8 cellular contexts compared by ENCODE assay signal in genomic region chr11:18768472-18768901, GRCh38. TPM values are rescaled to one million over a fixed set of nuclear protein-coding genes. Genes with fewer than 3 reads are reported as not detected.
DNase-seq lines count a peak whose midpoint lies in the region; ATAC-seq, FAIRE-seq and TF ChIP-seq lines count a peak whose summit lies in the region.

No MANE protein-coding gene starts in this region.

- H3K27ac ChIP-seq in prostate gland, result no peak overlapping the region
- no peak overlapping the region for H3K27ac ChIP-seq in CD8-positive, alpha-beta memory T cell (ENCODE audit: low read depth, low read length)
- no peak overlapping the region for H3K27ac ChIP-seq in mesenchymal stem cell (ENCODE audit: low read length, poor library complexity, severe bottlenecking)

- no peak overlapping the region for H3K4ac ChIP-seq in mesenchymal stem cell (ENCODE audit: low read depth in 1 of 2, low read length in 2 of 2)

- no peaks in the 10 kb centered on the region for H3K36me3 ChIP-seq in prostate gland
- no peaks in the 10 kb centered on the region for H3K36me3 ChIP-seq in CD8-positive, alpha-beta memory T cell (ENCODE audit: insufficient read depth, low read length)
- no peaks in the 10 kb centered on the region for H3K36me3 ChIP-seq in mesenchymal stem cell (ENCODE audit: control insufficient read depth in 1 of 2, insufficient read depth in 2 of 2, low read depth in 1 of 2, low read length in 2 of 2)

- no peak overlapping the region for H3K9ac ChIP-seq in mesenchymal stem cell (ENCODE audit: low read length)

- no peaks in the 10 kb centered on the region for H3K79me1 ChIP-seq in mesenchymal stem cell (replicated peaks; ENCODE audit: low read length, poor library complexity, severe bottlenecking)

- H3K14ac ChIP-seq in mesenchymal stem cell (ENCODE audit: low read length in 2 of 2), result no peak overlapping the region

- H4K8ac ChIP-seq in mesenchymal stem cell (ENCODE audit: low read length), result no peak overlapping the region

- no peak for FAIRE-seq in H54 (lab: Jason Lieb, UNC)

- no peak overlapping the region for H3K18ac ChIP-seq in mesenchymal stem cell (ENCODE audit: low read depth in 1 of 2, low read length in 2 of 2)

- no peak overlapping the region for H2BK120ac ChIP-seq in mesenchymal stem cell (ENCODE audit: low read depth, low read length)

- no peak overlapping the region for H2BK15ac ChIP-seq in mesenchymal stem cell (ENCODE audit: low read depth, poor library complexity, severe bottlenecking)

- DNase-seq in epithelial cell of esophagus (ENCODE audit: low read depth) (peak; percentile 55), prostate gland (ENCODE audit: low spot score) (no peak), H54 (ENCODE audit: insufficient read length, low spot score) (no peak), mesenchymal stem cell (no peak)
- DNase-seq in CD8-positive, alpha-beta memory T cell, result no peak

- peaks cover 4 to 6% (median 6%) of the 10 kb centered on the region in 3 donors for H3K4me1 Mint-ChIP-seq in CD8-positive, alpha-beta memory T cell

- peak overlapping the region in 1 of 8 donors; percentile 65 for H3K27ac Mint-ChIP-seq in CD8-positive, alpha-beta memory T cell

- no peak for TF ChIP-seq CTCF in epithelial cell of esophagus (IDR thresholded peaks at IDR 0.05; ENCODE audit: insufficient read depth, low read depth, low read length, missing control alignments)
- TF ChIP-seq CTCF in prostate gland (IDR thresholded peaks at IDR 0.05), result no peak

- CTCF ChIA-PET in CD8-positive, alpha-beta memory T cell (lab: Charles Lee), result interaction anchor here (1.0 to 1.4 kb wide), 5 partner anchors 10 to 653 kb away, joined by 3 to 6 read pairs (median 3); no protein-coding TSS in a partner anchor

- H3K4me3 ChIP-seq in epithelial cell of esophagus (ENCODE audit: low read length), result no peak overlapping the region
- H3K4me3 ChIP-seq in prostate gland, result no peak overlapping the region
- H3K4me3 ChIP-seq in CD8-positive, alpha-beta memory T cell (ENCODE audit: low read length), result no peak overlapping the region
- no peak overlapping the region for H3K4me3 ChIP-seq in mesenchymal stem cell (ENCODE audit: insufficient read depth in 1 of 2, low read depth in 1 of 2, low read length in 2 of 2)

- no peak overlapping the region for H3K4me3 Mint-ChIP-seq in CD8-positive, alpha-beta memory T cell

- H2BK5ac ChIP-seq in mesenchymal stem cell (ENCODE audit: low read depth, low read length, poor library complexity, severe bottlenecking), result no peak overlapping the region

- WGBS in prostate gland, result 54% methylated on average over 4 of the region's 4 CpGs
- 89% methylated on average over 4 of the region's 4 CpGs for WGBS in mesenchymal stem cell

- POLR2A ChIA-PET in CD8-positive, alpha-beta memory T cell (lab: Charles Lee), result no interaction called here

- no peaks in the 10 kb centered on the region for H3K36me3 Mint-ChIP-seq in CD8-positive, alpha-beta memory T cell

- intact Hi-C loops in prostate gland (cut with DNase I), result no loop called here

- no peak overlapping the region for H3K23ac ChIP-seq in mesenchymal stem cell (ENCODE audit: low read length in 2 of 2)

- no peaks in the 10 kb centered on the region for H3K9me3 ChIP-seq in prostate gland
- no peaks in the 10 kb centered on the region for H3K9me3 ChIP-seq in CD8-positive, alpha-beta memory T cell (ENCODE audit: low read length)
- H3K9me3 ChIP-seq in mesenchymal stem cell (ENCODE audit: control insufficient read depth, low read length), result no peaks in the 10 kb centered on the region

- H3K27me3 ChIP-seq in prostate gland (replicated peaks; ENCODE audit: insufficient read depth) (no peaks in the 10 kb centered on the region), mesenchymal stem cell (ENCODE audit: control insufficient read depth in 1 of 2, insufficient read depth in 1 of 2, low read length in 2 of 2) (peaks cover 26 to 27% of the 10 kb centered on the region in 2 experiments)
- H3K27me3 ChIP-seq in CD8-positive, alpha-beta memory T cell (ENCODE audit: insufficient read depth, low read length, poor library complexity, severe bottlenecking), result no peaks in the 10 kb centered on the region

- TF ChIP-seq POLR2A in prostate gland (IDR thresholded peaks at IDR 0.05) (no peak), H54 (IDR thresholded peaks at IDR 0.05; ENCODE audit: low read depth, low read length) (no peak)

- H3K4me2 ChIP-seq in mesenchymal stem cell (ENCODE audit: low read length, poor library complexity, severe bottlenecking), result no peak overlapping the region

- no peaks in the 10 kb centered on the region for H3K9me3 Mint-ChIP-seq in CD8-positive, alpha-beta memory T cell

- no peak overlapping the region for H2AK5ac ChIP-seq in mesenchymal stem cell (ENCODE audit: low read length, severe bottlenecking)

- peaks cover 13 to 37% of the 10 kb centered on the region in 2 donors for H3K27me3 Mint-ChIP-seq in CD8-positive, alpha-beta memory T cell

- no peak overlapping the region for H2BK12ac ChIP-seq in mesenchymal stem cell (ENCODE audit: low read length in 2 of 2)

- no peaks in the 10 kb centered on the region for H3K4me1 ChIP-seq in prostate gland (replicated peaks)
- no peaks in the 10 kb centered on the region for H3K4me1 ChIP-seq in CD8-positive, alpha-beta memory T cell (ENCODE audit: insufficient read depth, low read length)
- H3K4me1 ChIP-seq in mesenchymal stem cell (ENCODE audit: control insufficient read depth, insufficient read depth, low read depth, low read length), result peaks cover 2% of the 10 kb centered on the region

- ATAC-seq in GM18861 (IDR thresholded peaks at IDR 0.05; ENCODE audit: unreplicated experiment), result peak; percentile 82
- peak; percentile 85 for ATAC-seq in GM21447 (IDR thresholded peaks at IDR 0.05; ENCODE audit: unreplicated experiment)
- peak; percentile 88 for ATAC-seq in HG03442 (IDR thresholded peaks at IDR 0.05; ENCODE audit: unreplicated experiment)

- H2AFZ ChIP-seq in mesenchymal stem cell (ENCODE audit: low read depth, low read length), result no peak overlapping the region

- H4K91ac ChIP-seq in mesenchymal stem cell (ENCODE audit: low read length), result no peak overlapping the region

RNA-seq across cellular contexts. Expression of gene PTPN5, which starts 23.1 kb away (rescaled TPM):
- total RNA-seq in prostate gland, result 1 to 10 TPM in 1 of 2 donors, under 1 TPM in 1; 0.77 to 4.8 TPM
- not detected for total RNA-seq in CD8-positive, alpha-beta memory T cell
- not detected for polyA plus RNA-seq in CD8-positive, alpha-beta memory T cell
- polyA plus RNA-seq in mesenchymal stem cell (2013, experiment 1 of 2), result not detected
- polyA plus RNA-seq in mesenchymal stem cell (2013, experiment 2 of 2), result not detected

RNA-seq across cellular contexts. Expression of gene IGSF22, which starts 42.5 kb away (rescaled TPM):
- 1 to 10 TPM in 1 of 2 donors, under 1 TPM in 1; 0.82 to 1.1 TPM for total RNA-seq in prostate gland
- under 1 TPM; 0.20 to 0.33 TPM for total RNA-seq in CD8-positive, alpha-beta memory T cell
- 6.1 TPM for polyA plus RNA-seq in CD8-positive, alpha-beta memory T cell
- not detected for polyA plus RNA-seq in mesenchymal stem cell (2013, experiment 1 of 2)
- polyA plus RNA-seq in mesenchymal stem cell (2013, experiment 2 of 2), result not detected
